In genomic region chr2:161233858-161234431, GRCh38 we compare ENCODE assay signal across 16 cellular contexts.
A peak's percentile ranks its signal among the peaks of the same experiment; 100 is the strongest.
DNase-seq lines count a peak whose midpoint lies in the region; ATAC-seq and TF ChIP-seq lines count a peak whose summit lies in the region.
"Had no signal": no experiment of that assay in that cellular context is flagged by ENCODE, and none has a peak within 500 bp of the region (broad histone marks: within the 10 kb centered on the region; RNA-seq: fewer than 3 reads in every experiment).

No MANE protein-coding gene starts in this region.

- H3K27ac Mint-ChIP-seq in glutamatergic neuron (ENCODE audit: unreplicated experiment) (peak overlapping the region; percentile 40), type B pancreatic cell (no peak overlapping the region)
- H3K27ac Mint-ChIP-seq: activated CD4-positive, alpha-beta T cell treated with anti-CD3 and anti-CD28 coated beads, Interleukin-2, amount 10 ng/mL, durations not matched to agents 24 days and 14 days; activated T-helper 1 cell treated with anti-CD3 and anti-CD28 coated beads, Interleukin-12 subunit alpha, Interleukin-12 subunit beta, Interleukin-2, Interleukin-4 antibody, amounts not matched to agents 30 ng/mL and 10 ng/mL and 1 ng/mL, durations not matched to agents 14 hours and 24 hours and 36 hours; dendritic cell treated with granulocyte-macrophage colony-stimulating factor and Interleukin-4, amounts not matched to agents 40 ng/mL and 50 ng/mL, for 4 days had no signal

- no peaks in the 10 kb centered on the region for H3K4me1 ChIP-seq in BE2C

- H3K4me3 Mint-ChIP-seq in glutamatergic neuron (ENCODE audit: unreplicated experiment) = no peak overlapping the region
- H3K4me3 Mint-ChIP-seq in type B pancreatic cell = no peak overlapping the region
- H3K4me3 Mint-ChIP-seq: activated CD4-positive, alpha-beta T cell treated with anti-CD3 and anti-CD28 coated beads, Interleukin-2, amount 10 ng/mL, durations not matched to agents 24 days and 14 days; activated T-helper 1 cell treated with anti-CD3 and anti-CD28 coated beads, Interleukin-12 subunit alpha, Interleukin-12 subunit beta, Interleukin-2, Interleukin-4 antibody, amounts not matched to agents 30 ng/mL and 10 ng/mL and 1 ng/mL, durations not matched to agents 14 hours and 24 hours and 36 hours; dendritic cell treated with granulocyte-macrophage colony-stimulating factor and Interleukin-4, amounts not matched to agents 40 ng/mL and 50 ng/mL, for 4 days had no signal

- no peak for DNase-seq in glutamatergic neuron
- no peak for DNase-seq in type B pancreatic cell (ENCODE audit: extremely low spot score, unreplicated experiment)
- no peak for DNase-seq in islet precursor cell
- no peak for DNase-seq in BE2C
- DNase-seq: activated CD4-positive, alpha-beta T cell treated with anti-CD3 and anti-CD28 coated beads, Interleukin-2, amount 10 ng/mL, durations not matched to agents 24 days and 14 days; amygdala; mammary epithelial cell; NCI-H1092; NCI-H510A; small intestine; T-helper 2 cell had no signal

- no peaks in the 10 kb centered on the region for H3K27me3 ChIP-seq in BE2C

- TF ChIP-seq CTCF in glutamatergic neuron (IDR thresholded peaks at IDR 0.05; ENCODE audit: partially characterized antibody, unreplicated experiment) (no peak), type B pancreatic cell (conservative IDR thresholded peaks at IDR 0.05) (no peak), BE2C (IDR thresholded peaks at IDR 0.05; ENCODE audit: low read depth, low read length) (no peak)

- no peaks in the 10 kb centered on the region for H3K36me3 ChIP-seq in BE2C

- H3K9me3 ChIP-seq in BE2C = no peaks in the 10 kb centered on the region

- peaks cover 12% of the 10 kb centered on the region for H3K9me3 Mint-ChIP-seq in glutamatergic neuron (ENCODE audit: unreplicated experiment)
- no peaks in the 10 kb centered on the region for H3K9me3 Mint-ChIP-seq in type B pancreatic cell
- H3K9me3 Mint-ChIP-seq: activated CD4-positive, alpha-beta T cell treated with anti-CD3 and anti-CD28 coated beads, Interleukin-2, amount 10 ng/mL, durations not matched to agents 24 days and 14 days; activated T-helper 1 cell treated with anti-CD3 and anti-CD28 coated beads, Interleukin-12 subunit alpha, Interleukin-12 subunit beta, Interleukin-2, Interleukin-4 antibody, amounts not matched to agents 30 ng/mL and 10 ng/mL and 1 ng/mL, durations not matched to agents 14 hours and 24 hours and 36 hours; dendritic cell treated with granulocyte-macrophage colony-stimulating factor and Interleukin-4, amounts not matched to agents 40 ng/mL and 50 ng/mL, for 4 days had no signal

- H3K4me1 Mint-ChIP-seq in glutamatergic neuron (ENCODE audit: low read depth, unreplicated experiment) (peaks cover 35% of the 10 kb centered on the region), type B pancreatic cell (ENCODE audit: unreplicated experiment) (peaks cover 13% of the 10 kb centered on the region)

- H3K27me3 Mint-ChIP-seq in glutamatergic neuron (ENCODE audit: unreplicated experiment) (peaks cover 13% of the 10 kb centered on the region), type B pancreatic cell (peaks cover 6% of the 10 kb centered on the region)

- ATAC-seq in GM18867 (IDR thresholded peaks at IDR 0.05; ENCODE audit: unreplicated experiment) = peak; percentile 48
- ATAC-seq in GM21723 (IDR thresholded peaks at IDR 0.05; ENCODE audit: unreplicated experiment) = peak; percentile 39
- peak; percentile 63 for ATAC-seq in HG03378 (IDR thresholded peaks at IDR 0.05; ENCODE audit: unreplicated experiment)

- no peak overlapping the region for H3K4me3 ChIP-seq in BE2C (ENCODE audit: low read depth, low read length)

- no peaks in the 10 kb centered on the region for H3K36me3 Mint-ChIP-seq in glutamatergic neuron (ENCODE audit: unreplicated experiment)
- H3K36me3 Mint-ChIP-seq in type B pancreatic cell = peaks cover 2% of the 10 kb centered on the region
